1 cellular context compared by ENCODE assay signal in genomic region chr7:73647725-73648592, GRCh38.
TF ChIP-seq lines count a peak whose summit lies in the region.

No MANE protein-coding gene starts in this region.

TF ChIP-seq in K562, 482 proteins besides CTCF, POLR2A, EP300 and RAD21:
- TF ChIP-seq CREB3L1 (IDR thresholded peaks at IDR 0.05; ENCODE audit: borderline replicate concordance, low read depth), result no peak
- TF ChIP-seq E2F3 (CRISPR knock-in tag; IDR thresholded peaks at IDR 0.05), result no peak
- TF ChIP-seq ZFPM2 (CRISPR knock-in tag; IDR thresholded peaks at IDR 0.05), result no peak
- no peak for TF ChIP-seq CREBBP (IDR thresholded peaks at IDR 0.05; ENCODE audit: low read depth, low read length)
- TF ChIP-seq ZSCAN32 (CRISPR knock-in tag; IDR thresholded peaks at IDR 0.05), result no peak
- TF ChIP-seq ZNF764 (CRISPR knock-in tag; IDR thresholded peaks at IDR 0.05; ENCODE audit: low read depth), result no peak
- TF ChIP-seq SNRNP70 (optimal IDR thresholded peaks at IDR 0.05; ENCODE audit: low read depth, low read length), result no peak
- TF ChIP-seq ZNF124 (CRISPR knock-in tag; IDR thresholded peaks at IDR 0.05), result no peak
- TF ChIP-seq RB1 (IDR thresholded peaks at IDR 0.05; ENCODE audit: low read depth), result peak; percentile 46; the same call in 1 of the 2 replicates
- TF ChIP-seq MTA1 (IDR thresholded peaks at IDR 0.05; ENCODE audit: borderline replicate concordance), result no peak
- no peak for TF ChIP-seq ZNF384 (IDR thresholded peaks at IDR 0.05; ENCODE audit: low read depth, low read length)
- 0 out of 2 replicates have a peak, but pooled peaks have one; percentile 12 for TF ChIP-seq DPF2 (IDR thresholded peaks at IDR 0.05)
- no peak for TF ChIP-seq ILK (tag; IDR thresholded peaks at IDR 0.05; ENCODE audit: borderline replicate concordance, low read depth)
- TF ChIP-seq DACH1 (IDR thresholded peaks at IDR 0.05; ENCODE audit: partially characterized antibody), result no peak
- TF ChIP-seq, protein P1, sequence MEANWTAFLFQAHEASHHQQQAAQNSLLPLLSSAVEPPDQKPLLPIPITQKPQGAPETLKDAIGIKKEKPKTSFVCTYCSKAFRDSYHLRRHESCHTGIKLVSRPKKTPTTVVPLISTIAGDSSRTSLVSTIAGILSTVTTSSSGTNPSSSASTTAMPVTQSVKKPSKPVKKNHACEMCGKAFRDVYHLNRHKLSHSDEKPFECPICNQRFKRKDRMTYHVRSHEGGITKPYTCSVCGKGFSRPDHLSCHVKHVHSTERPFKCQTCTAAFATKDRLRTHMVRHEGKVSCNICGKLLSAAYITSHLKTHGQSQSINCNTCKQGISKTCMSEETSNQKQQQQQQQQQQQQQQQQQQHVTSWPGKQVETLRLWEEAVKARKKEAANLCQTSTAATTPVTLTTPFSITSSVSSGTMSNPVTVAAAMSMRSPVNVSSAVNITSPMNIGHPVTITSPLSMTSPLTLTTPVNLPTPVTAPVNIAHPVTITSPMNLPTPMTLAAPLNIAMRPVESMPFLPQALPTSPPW (CRISPR knock-in tag; IDR thresholded peaks at IDR 0.05), result peak; percentile 35
- peak; percentile 47; the same call in 1 of the 2 replicates for TF ChIP-seq PHB2 (IDR thresholded peaks at IDR 0.05; ENCODE audit: low read depth)
- peak; percentile 61 for TF ChIP-seq HNRNPL (IDR thresholded peaks at IDR 0.05; ENCODE audit: low read depth, low read length)
- TF ChIP-seq ZC3H11A (IDR thresholded peaks at IDR 0.05; ENCODE audit: low read depth, low read length), result no peak
- peak; percentile 79 for TF ChIP-seq RBM39 (optimal IDR thresholded peaks at IDR 0.05; ENCODE audit: low read depth, low read length)
- TF ChIP-seq, protein P2, sequence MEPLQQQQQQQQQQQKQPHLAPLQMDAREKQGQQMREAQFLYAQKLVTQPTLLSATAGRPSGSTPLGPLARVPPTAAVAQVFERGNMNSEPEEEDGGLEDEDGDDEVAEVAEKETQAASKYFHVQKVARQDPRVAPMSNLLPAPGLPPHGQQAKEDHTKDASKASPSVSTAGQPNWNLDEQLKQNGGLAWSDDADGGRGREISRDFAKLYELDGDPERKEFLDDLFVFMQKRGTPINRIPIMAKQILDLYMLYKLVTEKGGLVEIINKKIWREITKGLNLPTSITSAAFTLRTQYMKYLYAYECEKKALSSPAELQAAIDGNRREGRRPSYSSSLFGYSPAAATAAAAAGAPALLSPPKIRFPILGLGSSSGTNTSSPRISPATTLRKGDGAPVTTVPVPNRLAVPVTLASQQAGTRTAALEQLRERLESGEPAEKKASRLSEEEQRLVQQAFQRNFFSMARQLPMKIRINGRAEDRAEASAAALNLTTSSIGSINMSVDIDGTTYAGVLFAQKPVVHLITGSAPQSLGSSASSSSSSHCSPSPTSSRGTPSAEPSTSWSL (CRISPR knock-in tag; IDR thresholded peaks at IDR 0.05; ENCODE audit: borderline replicate concordance), result no peak
- TF ChIP-seq POLR3A (IDR thresholded peaks at IDR 0.05; ENCODE audit: borderline replicate concordance, extremely low read depth, insufficient read depth, insufficient read length), result no peak
- TF ChIP-seq ZNF324 (CRISPR knock-in tag; IDR thresholded peaks at IDR 0.05), result no peak
- TF ChIP-seq HINFP (tag; conservative IDR thresholded peaks at IDR 0.05; ENCODE audit: low read depth), result 0 out of 2 replicates have a peak, but pooled peaks have one; percentile 52
TF ChIP-seq in K562: peak in this region for 7.
